22 cellular contexts compared by ENCODE assay signal in genomic region chr16:81172769-81173658, GRCh38.
"Had no signal": no experiment of that assay in that cellular context is flagged by ENCODE, and none has a peak within 500 bp of the region (broad histone marks: within the 10 kb centered on the region; RNA-seq: fewer than 3 reads in every experiment).

No MANE protein-coding gene starts in this region.

- H3K4me1 ChIP-seq: lower lobe of right lung, parathyroid adenoma, suprapubic skin, transverse colon, vagina had no signal

- FAIRE-seq: endometrium, frontal cortex, keratinocyte had no signal

- H3K4me2 ChIP-seq: smooth muscle cell had no signal

- H3K36me3 ChIP-seq: lower lobe of right lung, suprapubic skin, transverse colon, vagina had no signal

- H3K4me3 ChIP-seq: coronary artery, lower lobe of right lung, smooth muscle cell, suprapubic skin, transverse colon, vagina had no signal

- H3K27me3 ChIP-seq: suprapubic skin, transverse colon, vagina had no signal

- H3K27ac ChIP-seq: coronary artery, lower lobe of right lung, parathyroid adenoma, suprapubic skin, transverse colon, vagina had no signal

- H3K9me3 ChIP-seq: lower lobe of right lung, suprapubic skin, transverse colon, vagina had no signal

- H3K79me2 ChIP-seq: parathyroid adenoma had no signal

- H2AFZ ChIP-seq: parathyroid adenoma had no signal

- ATAC-seq: left ventricle myocardium superior; lower lobe of right lung; sciatic nerve; stimulated activated naive CD8-positive, alpha-beta T cell treated with anti-CD3 and anti-CD28 coated beads, Interleukin-15, amount 100 ng/mL, for 72 hours had no signal

- DNase-seq: dermis blood vessel endothelial cell; effector memory CD4-positive, alpha-beta T cell; erythroblast; left ventricle myocardium superior; lower lobe of right lung; natural killer cell; stimulated activated CD4-positive, alpha-beta T cell treated with anti-CD3 and anti-CD28 coated beads, Interleukin-12 subunit alpha, Interleukin-12 subunit beta, amount 100 ng/mL, for 4 hours; stimulated activated CD4-positive, alpha-beta T cell treated with anti-CD3 and anti-CD28 coated beads, Interleukin-1b, Interleukin-23, amount 100 ng/mL, for 48 hours; stimulated activated CD4-positive, alpha-beta T cell treated with anti-CD3 and anti-CD28 coated beads, Interleukin-4, amount 100 ng/mL, for 1 hour; stimulated activated CD8-positive, alpha-beta memory T cell treated with anti-CD3 and anti-CD28 coated beads, Interleukin-4, amount 100 ng/mL, for 48 hours; stimulated activated naive CD4-positive, alpha-beta T cell; stimulated activated naive CD8-positive, alpha-beta T cell treated with anti-CD3 and anti-CD28 coated beads, Interleukin-15, amount 100 ng/mL, for 72 hours; transverse colon had no signal
